17 cellular contexts compared by ENCODE assay signal in genomic region chr20:23092409-23092756, GRCh38. TPM values are rescaled to one million over a fixed set of nuclear protein-coding genes. Genes with fewer than 3 reads are reported as not detected.
A peak's percentile ranks its signal among the peaks of the same experiment; 100 is the strongest.
DNase-seq lines count a peak whose midpoint lies in the region; ATAC-seq lines count a peak whose summit lies in the region.
"Had no signal": no experiment of that assay in that cellular context is flagged by ENCODE, and none has a peak within 500 bp of the region (broad histone marks: within the 10 kb centered on the region; RNA-seq: fewer than 3 reads in every experiment).

No MANE protein-coding gene starts in this region.

- ATAC-seq in HG03521 (IDR thresholded peaks at IDR 0.05; ENCODE audit: unreplicated experiment): no peak
- ATAC-seq: naive thymus-derived CD8-positive, alpha-beta T cell had no signal

- no peaks in the 10 kb centered on the region for H3K27me3 Mint-ChIP-seq in dendritic cell treated with granulocyte-macrophage colony-stimulating factor and Interleukin-4, amounts not matched to agents 40 ng/mL and 50 ng/mL, for 4 days
- peaks cover 5% of the 10 kb centered on the region for H3K27me3 Mint-ChIP-seq in activated naive CD4-positive, alpha-beta T cell treated with anti-CD3 and anti-CD28 coated beads for 36 hours (ENCODE audit: low read depth)

- no peaks in the 10 kb centered on the region for H3K36me3 ChIP-seq in mesodermal cell (ENCODE audit: control insufficient read depth, insufficient read depth, low read length)

- WGBS in mesodermal cell (ENCODE audit: insufficient coverage in 2 of 2), 2 experiments: 40 to 71% methylated on average over 1 to 2 of the region's 2 CpGs

- H3K4me3 ChIP-seq in mesodermal cell (ENCODE audit: extremely low read depth, insufficient read depth, low read length, poor library complexity, severe bottlenecking): no peak overlapping the region

- DNase-seq in LHCN-M2 (ENCODE audit: low read depth): peak; percentile 65
- DNase-seq in NCI-H510A (lab: John Stamatoyannopoulos, UW): peak; percentile 75
- DNase-seq in NCI-H2081 (lab: John Stamatoyannopoulos, UW): no peak
- no peak for DNase-seq in activated T-cell treated with anti-CD3 and anti-CD28 coated beads, Interleukin-2, amount 50 U/mL, for 1 hour
- no peak for DNase-seq in activated naive CD4-positive, alpha-beta T cell treated with anti-CD3 and anti-CD28 coated beads for 36 hours
- DNase-seq: AML-193; head of caudate nucleus; Kasumi-1; naive thymus-derived CD8-positive, alpha-beta T cell; NCI-H526; retina; stimulated activated CD4-positive, alpha-beta T cell treated with anti-CD3 and anti-CD28 coated beads, Interleukin-4, amount 100 ng/mL, for 24 hours; T1000; trophoblast cell had no signal

- peak overlapping the region; percentile 58 for H3K27ac Mint-ChIP-seq in dendritic cell treated with granulocyte-macrophage colony-stimulating factor and Interleukin-4, amounts not matched to agents 40 ng/mL and 50 ng/mL, for 4 days
- H3K27ac Mint-ChIP-seq in activated naive CD4-positive, alpha-beta T cell treated with anti-CD3 and anti-CD28 coated beads for 36 hours: no peak overlapping the region
- H3K27ac Mint-ChIP-seq: naive thymus-derived CD8-positive, alpha-beta T cell had no signal

- no peaks in the 10 kb centered on the region for H3K36me3 Mint-ChIP-seq in dendritic cell treated with granulocyte-macrophage colony-stimulating factor and Interleukin-4, amounts not matched to agents 40 ng/mL and 50 ng/mL, for 4 days (ENCODE audit: low read depth)
- no peaks in the 10 kb centered on the region for H3K36me3 Mint-ChIP-seq in activated naive CD4-positive, alpha-beta T cell treated with anti-CD3 and anti-CD28 coated beads for 36 hours (ENCODE audit: low read depth)
- H3K36me3 Mint-ChIP-seq: naive thymus-derived CD8-positive, alpha-beta T cell had no signal

- no peaks in the 10 kb centered on the region for H3K4me1 ChIP-seq in mesodermal cell (ENCODE audit: control insufficient read depth, insufficient read depth, low read length, poor library complexity, severe bottlenecking)

- no peak overlapping the region for H3K4me3 Mint-ChIP-seq in dendritic cell treated with granulocyte-macrophage colony-stimulating factor and Interleukin-4, amounts not matched to agents 40 ng/mL and 50 ng/mL, for 4 days
- H3K4me3 Mint-ChIP-seq in activated naive CD4-positive, alpha-beta T cell treated with anti-CD3 and anti-CD28 coated beads for 36 hours: no peak overlapping the region
- H3K4me3 Mint-ChIP-seq: naive thymus-derived CD8-positive, alpha-beta T cell had no signal

- no peaks in the 10 kb centered on the region for H3K9me3 Mint-ChIP-seq in dendritic cell treated with granulocyte-macrophage colony-stimulating factor and Interleukin-4, amounts not matched to agents 40 ng/mL and 50 ng/mL, for 4 days
- no peaks in the 10 kb centered on the region for H3K9me3 Mint-ChIP-seq in activated naive CD4-positive, alpha-beta T cell treated with anti-CD3 and anti-CD28 coated beads for 36 hours
- H3K9me3 Mint-ChIP-seq: naive thymus-derived CD8-positive, alpha-beta T cell had no signal

- CTCF ChIA-PET in activated naive CD4-positive, alpha-beta T cell treated with anti-CD3 and anti-CD28 coated beads for 36 hours (lab: Charles Lee): no interaction called here

- no peaks in the 10 kb centered on the region for H3K9me3 ChIP-seq in mesodermal cell (ENCODE audit: control insufficient read depth, low read length)

- intact Hi-C loops in dendritic cell treated with granulocyte-macrophage colony-stimulating factor and Interleukin-4, amounts not matched to agents 40 ng/mL and 50 ng/mL, for 4 days (cut with micrococcal nuclease): no loop called here
- intact Hi-C loops in activated naive CD4-positive, alpha-beta T cell treated with anti-CD3 and anti-CD28 coated beads for 36 hours (cut with micrococcal nuclease): no loop called here

- H3K27ac ChIP-seq in mesodermal cell (ENCODE audit: low read depth, low read length, severe bottlenecking): peak overlapping the region; percentile 10

- H3K4me1 Mint-ChIP-seq in dendritic cell treated with granulocyte-macrophage colony-stimulating factor and Interleukin-4, amounts not matched to agents 40 ng/mL and 50 ng/mL, for 4 days (ENCODE audit: low read depth): peaks cover 79% of the 10 kb centered on the region
- no peaks in the 10 kb centered on the region for H3K4me1 Mint-ChIP-seq in activated naive CD4-positive, alpha-beta T cell treated with anti-CD3 and anti-CD28 coated beads for 36 hours (ENCODE audit: low read depth)

RNA-seq across cellular contexts. Expression of gene CD93, which starts 6.3 kb away (rescaled TPM):
- total RNA-seq in LHCN-M2 (2014; rRNA removed): not detected in 2 replicates
- polyA plus RNA-seq in LHCN-M2 (2012): not detected
- 29.3 TPM for polyA plus RNA-seq in mesodermal cell (2013, experiment 1 of 2)
- 19.4 TPM for polyA plus RNA-seq in mesodermal cell (2013, experiment 2 of 2)
- total RNA-seq in activated naive CD4-positive, alpha-beta T cell treated with anti-CD3 and anti-CD28 coated beads for 36 hours: under 1 TPM in 1 of 2 experiments, not detected in 1; 0.05 TPM

RNA-seq across cellular contexts. Expression of gene THBD, which starts 42.9 kb away (rescaled TPM):
- 16.8 and 17.4 TPM in 2 replicates for total RNA-seq in LHCN-M2 (2014; rRNA removed)
- polyA plus RNA-seq in LHCN-M2 (2012): 0.18 TPM
- polyA plus RNA-seq in mesodermal cell (2013, experiment 1 of 2): 16.4 TPM
- polyA plus RNA-seq in mesodermal cell (2013, experiment 2 of 2): 12.7 TPM
- total RNA-seq in activated naive CD4-positive, alpha-beta T cell treated with anti-CD3 and anti-CD28 coated beads for 36 hours: not detected
- polyA plus RNA-seq: naive thymus-derived CD8-positive, alpha-beta T cell had no signal

RNA-seq across cellular contexts. Expression of gene SSTR4, which starts 57.3 kb away (rescaled TPM):
- total RNA-seq in LHCN-M2 (2014; rRNA removed): not detected in 2 replicates
- polyA plus RNA-seq in LHCN-M2 (2012): not detected
- polyA plus RNA-seq in mesodermal cell (2013, experiment 1 of 2): not detected
- polyA plus RNA-seq in mesodermal cell (2013, experiment 2 of 2): not detected
- total RNA-seq in activated naive CD4-positive, alpha-beta T cell treated with anti-CD3 and anti-CD28 coated beads for 36 hours: not detected
- total RNA-seq: naive thymus-derived CD8-positive, alpha-beta T cell had no signal
- polyA plus RNA-seq: naive thymus-derived CD8-positive, alpha-beta T cell had no signal

Comparison
In these comparisons a context has a peak if more than half of its experiments do, and no peak if none do; other contexts are left out.
1. DNase-seq: peak in LHCN-M2 (single experiment) and NCI-H510A (single experiment); none in NCI-H2081 (0 of 2), activated T-cell treated with anti-CD3 and anti-CD28 coated beads, Interleukin-2, amount 50 U/mL, for 1 hour (single experiment) and activated naive CD4-positive, alpha-beta T cell treated with anti-CD3 and anti-CD28 coated beads for 36 hours (single experiment).
2. RNA of gene THBD, which starts 42.9 kb away (total RNA-seq): 16.8 to 17.4 TPM in LHCN-M2; not detected in activated naive CD4-positive, alpha-beta T cell treated with anti-CD3 and anti-CD28 coated beads for 36 hours; every median in the first group is over 10 times any median in the second.